Comparison of ENCODE assay signal across 1 cellular context in the genomic region with DNA sequence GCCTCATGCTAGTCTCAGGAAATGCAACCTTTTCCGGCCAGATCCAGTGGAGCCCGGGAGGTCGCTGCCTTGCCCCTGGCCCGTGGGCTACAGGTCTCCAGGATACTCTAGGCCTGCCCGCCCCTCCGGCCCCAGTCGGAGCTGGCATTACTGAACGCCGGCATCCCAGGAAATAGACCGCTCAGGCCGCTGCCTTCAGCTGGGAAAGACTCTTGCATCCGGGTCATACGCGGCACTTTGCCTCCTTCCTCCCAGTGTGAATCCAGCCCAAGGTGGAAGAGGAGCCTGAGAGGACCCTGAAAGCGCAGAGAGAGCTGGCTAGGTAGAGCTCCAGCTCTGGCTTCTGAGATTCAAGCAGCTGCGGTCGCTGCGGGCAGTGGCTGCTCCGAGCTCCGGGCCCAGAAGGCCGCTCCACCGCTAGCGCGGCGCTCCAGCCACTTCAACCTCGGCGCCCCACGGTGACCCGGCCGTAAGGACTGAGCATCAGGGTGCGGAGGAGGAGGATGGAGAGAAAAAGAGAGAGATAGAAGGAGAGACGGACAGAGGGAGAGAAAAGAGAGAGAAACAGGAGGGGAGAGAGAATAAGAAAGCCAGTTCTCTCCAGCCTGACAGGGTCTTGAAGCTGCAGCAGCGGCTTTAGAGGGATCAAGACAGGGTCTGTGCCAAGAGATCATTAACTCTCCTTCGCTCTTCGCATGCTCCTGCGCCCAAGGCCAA.
TF ChIP-seq lines count a peak whose summit lies in the region.

No MANE protein-coding gene starts in this region.

TF ChIP-seq in GM23338, 12 proteins besides CTCF, POLR2A, EP300 and RAD21 (continued from another document):
- TF ChIP-seq ZNF462 (CRISPR knock-in tag; IDR thresholded peaks at IDR 0.05), result no peak
- TF ChIP-seq EZH2phosphoT487 (IDR thresholded peaks at IDR 0.05; ENCODE audit: unreplicated experiment), result peak; percentile 79
- TF ChIP-seq, protein P1, sequence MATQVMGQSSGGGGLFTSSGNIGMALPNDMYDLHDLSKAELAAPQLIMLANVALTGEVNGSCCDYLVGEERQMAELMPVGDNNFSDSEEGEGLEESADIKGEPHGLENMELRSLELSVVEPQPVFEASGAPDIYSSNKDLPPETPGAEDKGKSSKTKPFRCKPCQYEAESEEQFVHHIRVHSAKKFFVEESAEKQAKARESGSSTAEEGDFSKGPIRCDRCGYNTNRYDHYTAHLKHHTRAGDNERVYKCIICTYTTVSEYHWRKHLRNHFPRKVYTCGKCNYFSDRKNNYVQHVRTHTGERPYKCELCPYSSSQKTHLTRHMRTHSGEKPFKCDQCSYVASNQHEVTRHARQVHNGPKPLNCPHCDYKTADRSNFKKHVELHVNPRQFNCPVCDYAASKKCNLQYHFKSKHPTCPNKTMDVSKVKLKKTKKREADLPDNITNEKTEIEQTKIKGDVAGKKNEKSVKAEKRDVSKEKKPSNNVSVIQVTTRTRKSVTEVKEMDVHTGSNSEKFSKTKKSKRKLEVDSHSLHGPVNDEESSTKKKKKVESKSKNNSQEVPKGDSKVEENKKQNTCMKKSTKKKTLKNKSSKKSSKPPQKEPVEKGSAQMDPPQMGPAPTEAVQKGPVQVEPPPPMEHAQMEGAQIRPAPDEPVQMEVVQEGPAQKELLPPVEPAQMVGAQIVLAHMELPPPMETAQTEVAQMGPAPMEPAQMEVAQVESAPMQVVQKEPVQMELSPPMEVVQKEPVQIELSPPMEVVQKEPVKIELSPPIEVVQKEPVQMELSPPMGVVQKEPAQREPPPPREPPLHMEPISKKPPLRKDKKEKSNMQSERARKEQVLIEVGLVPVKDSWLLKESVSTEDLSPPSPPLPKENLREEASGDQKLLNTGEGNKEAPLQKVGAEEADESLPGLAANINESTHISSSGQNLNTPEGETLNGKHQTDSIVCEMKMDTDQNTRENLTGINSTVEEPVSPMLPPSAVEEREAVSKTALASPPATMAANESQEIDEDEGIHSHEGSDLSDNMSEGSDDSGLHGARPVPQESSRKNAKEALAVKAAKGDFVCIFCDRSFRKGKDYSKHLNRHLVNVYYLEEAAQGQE (IDR thresholded peaks at IDR 0.05; ENCODE audit: unreplicated experiment), result no peak
- no peak for TF ChIP-seq STAT1 (IDR thresholded peaks at IDR 0.05; ENCODE audit: unreplicated experiment)
- no peak for TF ChIP-seq POLR2AphosphoS5 (IDR thresholded peaks at IDR 0.05; ENCODE audit: low read depth)
- TF ChIP-seq EZH2 (IDR thresholded peaks at IDR 0.05; ENCODE audit: low read depth, unreplicated experiment), result peak; percentile 95
